22 cellular contexts compared by ENCODE assay signal in the genomic region with DNA sequence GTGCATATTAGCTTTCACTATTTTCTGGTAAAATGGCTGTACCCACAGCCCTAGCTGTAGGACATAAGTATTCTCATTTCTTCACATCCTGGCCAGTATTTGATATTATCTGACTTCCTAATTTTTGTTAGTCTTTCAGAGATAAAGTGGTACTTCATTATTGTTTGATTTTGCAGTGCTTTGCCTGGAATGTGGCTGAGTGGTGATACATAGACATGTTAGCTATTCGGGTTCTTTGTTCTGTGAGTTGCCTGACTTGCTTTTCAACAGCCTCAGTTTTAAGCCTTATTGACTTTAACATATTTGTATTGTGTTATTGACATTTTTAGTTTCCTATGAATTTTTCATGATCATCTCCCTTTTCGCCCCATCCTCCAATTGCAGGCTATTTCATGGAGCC.
"Had no signal": no experiment of that assay in that cellular context is flagged by ENCODE, and none has a peak within 500 bp of the region (broad histone marks: within the 10 kb centered on the region; RNA-seq: fewer than 3 reads in every experiment).

No MANE protein-coding gene starts in this region.

- H3K4me1 ChIP-seq: SJCRH30 had no signal

- H3K27ac ChIP-seq: HL-60, SJCRH30 had no signal

- ATAC-seq: SK-N-SH treated with all-trans-retinoic acid at 6 μM for 48 hours had no signal

- FAIRE-seq: HTR-8/SVneo, RCC 7860 had no signal

- H3K9me3 ChIP-seq: SJCRH30 had no signal

- DNase-seq: KBM-7, MV-4-11, NCI-H1048, NCI-H1105, NCI-H1417, NCI-H1436 treated with DMSO at 0.1 percent for 48 hours, NCI-H1694, NCI-H187 treated with DMSO at 0.1 percent for 48 hours, NCI-H2029 treated with DMSO at 0.1 percent for 48 hours, NCI-H2171 treated with DMSO at 0.1 percent for 48 hours, NCI-H446, NCI-H510A, NCI-H524 treated with DMSO at 0.1 percent for 48 hours, NCI-H69, NCI-H774, Right ventricle myocardium superior, RPMI8226, SJCRH30 had no signal

- H3K36me3 ChIP-seq: SJCRH30 had no signal

- H3K4me3 ChIP-seq: SJCRH30 had no signal
